In the genomic region with DNA sequence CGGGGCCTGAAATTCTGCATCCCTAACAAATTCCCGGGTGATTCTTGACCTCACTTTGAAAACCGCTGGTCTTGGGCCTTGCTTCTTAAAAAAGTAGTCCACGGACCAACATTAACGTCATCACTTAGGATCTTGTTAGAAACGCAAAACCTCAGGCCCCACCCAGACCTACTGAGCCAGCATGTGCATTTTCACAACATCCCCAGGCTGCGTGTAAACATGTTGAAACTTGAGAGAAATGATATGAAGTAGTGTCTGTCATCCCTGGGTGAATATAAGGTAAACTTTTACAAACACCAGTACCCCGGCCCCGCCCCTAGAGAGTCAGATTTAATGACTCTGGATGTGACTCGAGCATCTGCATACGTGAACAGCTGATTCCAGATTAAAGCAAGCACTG, we compare ENCODE assay signal across 30 cellular contexts. TPM values are rescaled to one million over a fixed set of nuclear protein-coding genes. Genes with fewer than 3 reads are reported as not detected.
DNase-seq lines count a peak whose midpoint lies in the region; ATAC-seq and TF ChIP-seq lines count a peak whose summit lies in the region.
"Had no signal": no experiment of that assay in that cellular context is flagged by ENCODE, and none has a peak within 500 bp of the region (broad histone marks: within the 10 kb centered on the region; RNA-seq: fewer than 3 reads in every experiment).

No MANE protein-coding gene starts in this region.

- H3K4me3 ChIP-seq in left ventricle myocardium inferior = no peak overlapping the region
- H3K4me3 ChIP-seq in SJSA1 = no peak overlapping the region
- H3K4me3 ChIP-seq: smooth muscle cell, tibial nerve had no signal

- H3K27me3 Mint-ChIP-seq in type B pancreatic cell = no peaks in the 10 kb centered on the region

- no peak for TF ChIP-seq CTCF in left ventricle myocardium inferior (IDR thresholded peaks at IDR 0.05; ENCODE audit: borderline replicate concordance)
- no peak for TF ChIP-seq CTCF in type B pancreatic cell (conservative IDR thresholded peaks at IDR 0.05)
- no peak for TF ChIP-seq CTCF in GM10248 (IDR thresholded peaks at IDR 0.05; ENCODE audit: control extremely low read depth, extremely low read depth, low read depth, missing control alignments)

- H3K4me1 ChIP-seq in left ventricle myocardium inferior (peaks cover 76% of the 10 kb centered on the region), SJSA1 (replicated peaks) (peaks cover 56% of the 10 kb centered on the region)

- H3K27ac Mint-ChIP-seq in type B pancreatic cell = no peak overlapping the region
- H3K27ac Mint-ChIP-seq: activated B cell treated with CpG ODN at 0.5 μM for 24 hours; activated CD8-positive, alpha-beta memory T cell treated with anti-CD3 and anti-CD28 coated beads, Interleukin-2, amount 10 ng/mL, durations not matched to agents 7 days and 5 days; activated naive CD4-positive, alpha-beta T cell treated with anti-CD3 and anti-CD28 coated beads for 36 hours; activated T-helper 1 cell treated with anti-CD3 and anti-CD28 coated beads, Interleukin-12 subunit alpha, Interleukin-12 subunit beta, Interleukin-2, Interleukin-4 antibody, amounts not matched to agents 30 ng/mL and 10 ng/mL and 1 ng/mL, durations not matched to agents 14 hours and 24 hours and 36 hours; dendritic cell treated with granulocyte-macrophage colony-stimulating factor and Interleukin-4, amounts not matched to agents 40 ng/mL and 50 ng/mL, for 4 days; endodermal cell; natural killer cell had no signal

- H3K27me3 ChIP-seq in left ventricle myocardium inferior (ENCODE audit: low read depth) (no peaks in the 10 kb centered on the region), SJSA1 (replicated peaks) (no peaks in the 10 kb centered on the region)
- H3K27me3 ChIP-seq: tibial nerve had no signal

- H3K9me3 ChIP-seq in left ventricle myocardium inferior (replicated peaks) = no peaks in the 10 kb centered on the region
- H3K9me3 ChIP-seq in SJSA1 (replicated peaks) = no peaks in the 10 kb centered on the region
- H3K9me3 ChIP-seq: tibial nerve had no signal

- H3K27ac ChIP-seq in left ventricle myocardium inferior (replicated peaks) (peak overlapping the region; percentile 90), SJSA1 (peak overlapping the region; percentile 87)
- H3K27ac ChIP-seq: tibial nerve had no signal

- peaks cover 33% of the 10 kb centered on the region for H3K4me1 Mint-ChIP-seq in type B pancreatic cell (ENCODE audit: unreplicated experiment)
- H3K4me1 Mint-ChIP-seq: activated B cell treated with CpG ODN at 0.5 μM for 24 hours; activated CD8-positive, alpha-beta memory T cell treated with anti-CD3 and anti-CD28 coated beads, Interleukin-2, amount 10 ng/mL, durations not matched to agents 7 days and 5 days; natural killer cell had no signal

- CTCF ChIA-PET in GM10248 (lab: Yijun Ruan, JAX) = no interaction called here

- DNase-seq in left ventricle myocardium inferior (no peak), left ventricle myocardium superior (no peak), SJSA1 (ENCODE audit: low read depth in 1 of 2, low spot score in 2 of 2) (no peak), fibroblast of peridontal ligament (ENCODE audit: extremely low read depth) (peak; percentile 24), dedifferentiated amniotic fluid mesenchymal stem cell (ENCODE audit: extremely low spot score) (no peak), type B pancreatic cell (ENCODE audit: extremely low spot score, unreplicated experiment) (no peak), GM10248 (ENCODE audit: extremely low spot score) (no peak), NCI-H2196 treated with DMSO at 0.1 percent for 48 hours (lab: John Stamatoyannopoulos, UW; ENCODE audit: unreplicated experiment) (no peak)
- DNase-seq: activated B cell treated with CpG ODN at 0.5 μM for 24 hours; activated CD8-positive, alpha-beta memory T cell treated with anti-CD3 and anti-CD28 coated beads, Interleukin-2, amount 10 ng/mL, durations not matched to agents 7 days and 5 days; activated naive CD4-positive, alpha-beta T cell treated with anti-CD3 and anti-CD28 coated beads for 36 hours; amniotic stem cell; C1 segment of cervical spinal cord; DMS79 treated with DMSO at 0.1 percent for 48 hours; endodermal cell; GF-D8; islet precursor cell; KG1; natural killer cell; NCI-H1417; NCI-H2029 treated with DMSO at 0.1 percent for 48 hours; NCI-H446; stimulated activated CD4-positive, alpha-beta T cell treated with anti-CD3 and anti-CD28 coated beads, Interleukin-1b, Interleukin-23, amount 100 ng/mL, for 48 hours; T-helper 1 cell had no signal

- no peak for ATAC-seq in left ventricle myocardium superior
- ATAC-seq: activated CD8-positive, alpha-beta memory T cell treated with anti-CD3 and anti-CD28 coated beads, Interleukin-2, amount 10 ng/mL, durations not matched to agents 7 days and 5 days; HCT116; natural killer cell; Panc1 had no signal

- H3K9me3 Mint-ChIP-seq in type B pancreatic cell = no peaks in the 10 kb centered on the region
- H3K9me3 Mint-ChIP-seq: activated B cell treated with CpG ODN at 0.5 μM for 24 hours; activated naive CD4-positive, alpha-beta T cell treated with anti-CD3 and anti-CD28 coated beads for 36 hours; activated T-helper 1 cell treated with anti-CD3 and anti-CD28 coated beads, Interleukin-12 subunit alpha, Interleukin-12 subunit beta, Interleukin-2, Interleukin-4 antibody, amounts not matched to agents 30 ng/mL and 10 ng/mL and 1 ng/mL, durations not matched to agents 14 hours and 24 hours and 36 hours; dendritic cell treated with granulocyte-macrophage colony-stimulating factor and Interleukin-4, amounts not matched to agents 40 ng/mL and 50 ng/mL, for 4 days; endodermal cell; natural killer cell had no signal

- POLR2A ChIA-PET in GM10248 (lab: Yijun Ruan, JAX) = no interaction called here

- H3K36me3 ChIP-seq in left ventricle myocardium inferior (no peaks in the 10 kb centered on the region), SJSA1 (no peaks in the 10 kb centered on the region)
- H3K36me3 ChIP-seq: tibial nerve had no signal

- H3K4me3 Mint-ChIP-seq in type B pancreatic cell = no peak overlapping the region
- H3K4me3 Mint-ChIP-seq: activated B cell treated with CpG ODN at 0.5 μM for 24 hours; activated CD8-positive, alpha-beta memory T cell treated with anti-CD3 and anti-CD28 coated beads, Interleukin-2, amount 10 ng/mL, durations not matched to agents 7 days and 5 days; activated naive CD4-positive, alpha-beta T cell treated with anti-CD3 and anti-CD28 coated beads for 36 hours; activated T-helper 1 cell treated with anti-CD3 and anti-CD28 coated beads, Interleukin-12 subunit alpha, Interleukin-12 subunit beta, Interleukin-2, Interleukin-4 antibody, amounts not matched to agents 30 ng/mL and 10 ng/mL and 1 ng/mL, durations not matched to agents 14 hours and 24 hours and 36 hours; dendritic cell treated with granulocyte-macrophage colony-stimulating factor and Interleukin-4, amounts not matched to agents 40 ng/mL and 50 ng/mL, for 4 days; endodermal cell; natural killer cell had no signal

- intact Hi-C loops in left ventricle myocardium inferior (cut with micrococcal nuclease) = no loop called here
- intact Hi-C loops in left ventricle myocardium superior (cut with micrococcal nuclease) = no loop called here

- no peaks in the 10 kb centered on the region for H3K36me3 Mint-ChIP-seq in type B pancreatic cell
- H3K36me3 Mint-ChIP-seq: activated CD8-positive, alpha-beta memory T cell treated with anti-CD3 and anti-CD28 coated beads, Interleukin-2, amount 10 ng/mL, durations not matched to agents 7 days and 5 days; natural killer cell had no signal

RNA-seq across cellular contexts. Expression of gene SORBS2, which starts 33.7 kb away (rescaled TPM):
- total RNA-seq in left ventricle myocardium inferior = 1,282 TPM
- 911 TPM for total RNA-seq in left ventricle myocardium superior
- 9.0 and 17.4 TPM in 2 replicates for total RNA-seq in SJSA1 (2014; rRNA removed; shearing (Covaris generic))
- 22.6 and 43.2 TPM in 2 replicates for total RNA-seq in type B pancreatic cell (ENCODE audit: low replicate concordance)
- total RNA-seq: activated B cell treated with CpG ODN at 0.5 μM for 24 hours; activated CD8-positive, alpha-beta memory T cell treated with anti-CD3 and anti-CD28 coated beads, Interleukin-2, amount 10 ng/mL, durations not matched to agents 7 days and 5 days; activated naive CD4-positive, alpha-beta T cell treated with anti-CD3 and anti-CD28 coated beads for 36 hours; activated T-helper 1 cell treated with anti-CD3 and anti-CD28 coated beads, Interleukin-12 subunit alpha, Interleukin-12 subunit beta, Interleukin-2, Interleukin-4 antibody, amounts not matched to agents 30 ng/mL and 10 ng/mL and 1 ng/mL, durations not matched to agents 14 hours and 24 hours and 36 hours had no signal

Comparison
In these comparisons a context has a peak if more than half of its experiments do, and no peak if none do; other contexts are left out.
1. RNA of gene SORBS2, which starts 33.7 kb away (total RNA-seq): 1,282 TPM in left ventricle myocardium inferior (single experiment) and 911 TPM in left ventricle myocardium superior (single experiment); 22.6 to 43.2 TPM in type B pancreatic cell and 9.0 to 17.4 TPM in SJSA1; every median in the first group is over 10 times any median in the second.